12 cellular contexts compared by ENCODE assay signal in genomic region chr2:227407601-227408089, GRCh38. TPM values are rescaled to one million over a fixed set of nuclear protein-coding genes. Genes with fewer than 3 reads are reported as not detected.
DNase-seq lines count a peak whose midpoint lies in the region; FAIRE-seq and TF ChIP-seq lines count a peak whose summit lies in the region.
"Had no signal": no experiment of that assay in that cellular context is flagged by ENCODE, and none has a peak within 500 bp of the region (broad histone marks: within the 10 kb centered on the region; RNA-seq: fewer than 3 reads in every experiment).

No MANE protein-coding gene starts in this region.

- no peak for FAIRE-seq in kidney (lab: Jason Lieb, UNC)
- FAIRE-seq: TTC549 had no signal

- H3K4me1 ChIP-seq in kidney (ENCODE audit: control insufficient read depth in 1 of 2, insufficient read depth in 1 of 2, low read depth in 1 of 2, low read length in 2 of 2) (peaks cover 8 to 15% of the 10 kb centered on the region in 2 donors), thyroid gland (peaks cover 7 to 9% of the 10 kb centered on the region in 2 donors)

- DNase-seq in NCI-H2171 treated with DMSO at 0.1 percent for 48 hours (lab: John Stamatoyannopoulos, UW) (peak; percentile 40), NCI-H2171 (lab: John Stamatoyannopoulos, UW) (no peak), WERI-Rb-1 (peak; percentile 78), kidney (peak; percentile 78), thyroid gland (peak; percentile 14 to 20), NCI-H146 (lab: John Stamatoyannopoulos, UW) (no peak), HEK293T (ENCODE audit: extremely low spot score) (no peak)
- no peak for DNase-seq in effector CD8-positive, alpha-beta T cell (lab: John Stamatoyannopoulos, UW)
- DNase-seq: Karpas-422; stimulated activated CD8-positive, alpha-beta memory T cell treated with anti-CD3 and anti-CD28 coated beads, Interleukin-4, amount 100 ng/mL, for 48 hours had no signal

- H3K27ac ChIP-seq in WERI-Rb-1 (no peak overlapping the region), kidney (ENCODE audit: low read depth in 2 of 2, low read length in 2 of 2) (peak overlapping the region; percentile 23 to 44), thyroid gland (no peak overlapping the region)

- POLR2A ChIA-PET in HEK293T (lab: Yijun Ruan, JAX) = no interaction called here

- no peak for TF ChIP-seq CTCF in WERI-Rb-1 (IDR thresholded peaks at IDR 0.05; ENCODE audit: low read depth, low read length)
- no peak for TF ChIP-seq CTCF in kidney (IDR thresholded peaks at IDR 0.05; ENCODE audit: borderline replicate concordance, extremely low read depth, insufficient read depth)
- TF ChIP-seq CTCF in thyroid gland (IDR thresholded peaks at IDR 0.05) = no peak

- TF ChIP-seq POLR2A in thyroid gland (IDR thresholded peaks at IDR 0.05) = no peak

- H3K4me3 ChIP-seq in WERI-Rb-1 (ENCODE audit: low read depth, low read length) = peak overlapping the region; percentile 21
- no peak overlapping the region for H3K4me3 ChIP-seq in kidney (ENCODE audit: low read length in 2 of 2)
- H3K4me3 ChIP-seq in thyroid gland (replicated peaks in 1 of 3) = no peak overlapping the region

- intact Hi-C loops in kidney (cut with DNase I) (loop anchor here (10.0 kb wide), 1 partner anchor 357 kb away; no protein-coding TSS in a partner anchor), thyroid gland (cut with DNase I) (no loop called here)

- H3K27me3 ChIP-seq in WERI-Rb-1 (ENCODE audit: insufficient read depth, low read depth, severe bottlenecking) = no peaks in the 10 kb centered on the region
- H3K27me3 ChIP-seq in thyroid gland = no peaks in the 10 kb centered on the region

- WGBS in thyroid gland, 2 donors = 80 to 93% methylated on average over 15 of the region's 15 CpGs

- H3K36me3 ChIP-seq in WERI-Rb-1 (no peaks in the 10 kb centered on the region), kidney (ENCODE audit: control insufficient read depth in 1 of 2, insufficient read depth in 2 of 2, low read length in 2 of 2) (no peaks in the 10 kb centered on the region), thyroid gland (no peaks in the 10 kb centered on the region)

- CTCF ChIA-PET in HEK293T (lab: Yijun Ruan, JAX) = interaction anchor here (0.7 to 0.9 kb wide), 2 partner anchors 257 to 358 kb away, joined by 3 read pairs; no protein-coding TSS in a partner anchor

- no peak overlapping the region for H3K9ac ChIP-seq in kidney (ENCODE audit: low read length in 2 of 2)

- no peaks in the 10 kb centered on the region for H3K9me3 ChIP-seq in WERI-Rb-1 (ENCODE audit: severe bottlenecking)
- no peaks in the 10 kb centered on the region for H3K9me3 ChIP-seq in kidney (ENCODE audit: control insufficient read depth in 1 of 2, low read length in 2 of 2)
- no peaks in the 10 kb centered on the region for H3K9me3 ChIP-seq in thyroid gland

TF ChIP-seq in HEK293T, 16 proteins besides CTCF, POLR2A, EP300 and RAD21:
- TF ChIP-seq CTBP1 (IDR thresholded peaks at IDR 0.05; ENCODE audit: borderline replicate concordance) = no peak
- no peak for TF ChIP-seq SUZ12 (IDR thresholded peaks at IDR 0.05)
- TF ChIP-seq ZNF384 (IDR thresholded peaks at IDR 0.05) = no peak

RNA-seq across cellular contexts. Expression of gene SCYGR1, which starts 19.9 kb away (rescaled TPM):
- total RNA-seq in kidney = not detected
- polyA plus RNA-seq in kidney (ENCODE audit: insufficient read depth, low read depth, low replicate concordance) = not detected
- total RNA-seq in thyroid gland = not detected
- total RNA-seq: A172 had no signal

RNA-seq across cellular contexts. Expression of gene TM4SF20, which starts 28.5 kb away (rescaled TPM):
- total RNA-seq in kidney = not detected
- not detected for polyA plus RNA-seq in kidney (ENCODE audit: insufficient read depth, low read depth, low replicate concordance)
- total RNA-seq in thyroid gland = not detected
- total RNA-seq: A172 had no signal

Comparison
In these comparisons a context has a peak if more than half of its experiments do, and no peak if none do; other contexts are left out.
1. DNase-seq: peak in NCI-H2171 treated with DMSO at 0.1 percent for 48 hours (single experiment), WERI-Rb-1 (single experiment), kidney (single experiment) and thyroid gland (2 of 2); none in NCI-H2171 (single experiment), NCI-H146 (single experiment), HEK293T (single experiment) and effector CD8-positive, alpha-beta T cell (single experiment).
2. H3K27ac ChIP-seq: peak in kidney (2 of 2); none in WERI-Rb-1 (single experiment) and thyroid gland (0 of 3).